Comparison of ENCODE assay signal across 8 cellular contexts in the genomic region with DNA sequence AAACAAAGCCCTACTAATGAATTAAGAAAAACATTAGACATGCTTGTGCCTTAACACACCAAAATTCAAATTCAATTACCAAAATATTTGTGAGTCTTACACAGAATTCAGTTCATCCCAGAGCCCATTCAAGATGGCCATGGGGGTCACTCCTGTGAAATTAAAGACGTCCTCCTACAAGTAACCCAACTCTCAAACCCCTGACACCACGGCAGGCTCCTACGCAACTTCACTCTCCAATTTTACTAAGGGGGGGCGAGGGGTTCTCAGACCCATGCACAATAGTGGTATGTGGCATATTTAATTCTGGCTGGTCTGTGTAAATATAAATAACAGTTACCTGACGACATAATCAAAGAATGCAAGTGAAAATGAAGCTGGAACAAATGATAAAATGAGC. TPM values are rescaled to one million over a fixed set of nuclear protein-coding genes. Genes with fewer than 3 reads are reported as not detected.
DNase-seq lines count a peak whose midpoint lies in the region; ATAC-seq, FAIRE-seq and TF ChIP-seq lines count a peak whose summit lies in the region.

No MANE protein-coding gene starts in this region.

- H3K27ac Mint-ChIP-seq in T-helper 2 cell treated with Interferon-gamma antibody and Interleukin-4, amounts not matched to agents 5 μg/mL and 100 μg/mL, for 36 hours: no peak overlapping the region
- no peak overlapping the region for H3K27ac Mint-ChIP-seq in stimulated activated effector memory CD8-positive, alpha-beta T cell treated with anti-CD3 and anti-CD28 coated beads, Interleukin-12 subunit alpha, Interleukin-12 subunit beta, amount 100 ng/mL, for 72 hours

- TF ChIP-seq POLR2A in GM12892 (IDR thresholded peaks at IDR 0.05; ENCODE audit: low read depth, low read length): no peak

- no peak for DNase-seq in T-helper 2 cell treated with Interferon-gamma antibody and Interleukin-4, amounts not matched to agents 5 μg/mL and 100 μg/mL, for 36 hours (ENCODE audit: low spot score)
- DNase-seq in T-helper 2 cell: no peak
- DNase-seq in WERI-Rb-1: no peak
- DNase-seq in right cardiac atrium: no peak
- no peak for DNase-seq in stimulated activated effector memory CD8-positive, alpha-beta T cell treated with anti-CD3 and anti-CD28 coated beads, Interleukin-12 subunit alpha, Interleukin-12 subunit beta, amount 100 ng/mL, for 72 hours (ENCODE audit: low spot score in 2 of 2)
- no peak for DNase-seq in cerebellar nuclear complex (lab: John Stamatoyannopoulos, UW)
- DNase-seq in GM12892 (ENCODE audit: insufficient read length): no peak

- H3K9me3 ChIP-seq in WERI-Rb-1 (ENCODE audit: severe bottlenecking): no peaks in the 10 kb centered on the region
- H3K9me3 ChIP-seq in right cardiac atrium (ENCODE audit: control insufficient read depth, low read length): no peaks in the 10 kb centered on the region

- intact Hi-C loops in right cardiac atrium (cut with DNase I): loop anchor here in 2 of 4 donors (5.0 to 10.0 kb wide), 3 partner anchors 38 to 85 kb away; no protein-coding TSS in a partner anchor

- peaks cover 2% of the 10 kb centered on the region for H3K36me3 Mint-ChIP-seq in T-helper 2 cell treated with Interferon-gamma antibody and Interleukin-4, amounts not matched to agents 5 μg/mL and 100 μg/mL, for 36 hours (ENCODE audit: low read depth)
- H3K36me3 Mint-ChIP-seq in stimulated activated effector memory CD8-positive, alpha-beta T cell treated with anti-CD3 and anti-CD28 coated beads, Interleukin-12 subunit alpha, Interleukin-12 subunit beta, amount 100 ng/mL, for 72 hours: peaks cover 17% of the 10 kb centered on the region

- peaks cover 23% of the 10 kb centered on the region for H3K4me1 Mint-ChIP-seq in T-helper 2 cell treated with Interferon-gamma antibody and Interleukin-4, amounts not matched to agents 5 μg/mL and 100 μg/mL, for 36 hours (ENCODE audit: low read depth)
- peaks cover 28% of the 10 kb centered on the region for H3K4me1 Mint-ChIP-seq in stimulated activated effector memory CD8-positive, alpha-beta T cell treated with anti-CD3 and anti-CD28 coated beads, Interleukin-12 subunit alpha, Interleukin-12 subunit beta, amount 100 ng/mL, for 72 hours

- H3K27me3 Mint-ChIP-seq in T-helper 2 cell treated with Interferon-gamma antibody and Interleukin-4, amounts not matched to agents 5 μg/mL and 100 μg/mL, for 36 hours (ENCODE audit: low read depth): peaks cover 68% of the 10 kb centered on the region

- TF ChIP-seq CTCF in WERI-Rb-1 (IDR thresholded peaks at IDR 0.05; ENCODE audit: low read depth, low read length): no peak

- ATAC-seq in right cardiac atrium: no peak
- no peak for ATAC-seq in stimulated activated effector memory CD8-positive, alpha-beta T cell treated with anti-CD3 and anti-CD28 coated beads, Interleukin-12 subunit alpha, Interleukin-12 subunit beta, amount 100 ng/mL, for 72 hours
- ATAC-seq in HG03565 (IDR thresholded peaks at IDR 0.05; ENCODE audit: unreplicated experiment): no peak

- H3K4me1 ChIP-seq in right cardiac atrium (ENCODE audit: control insufficient read depth, insufficient read depth, low read length): no peaks in the 10 kb centered on the region

- 57% methylated on average over 5 of the region's 5 CpGs for WGBS in right cardiac atrium

- H3K4me3 ChIP-seq in WERI-Rb-1 (ENCODE audit: low read depth, low read length) (peak overlapping the region; percentile 67), right cardiac atrium (ENCODE audit: low read length) (peak overlapping the region; percentile 100)

- no peak overlapping the region for H3K27ac ChIP-seq in WERI-Rb-1
- H3K27ac ChIP-seq in right cardiac atrium (ENCODE audit: low read length): no peak overlapping the region

- no peaks in the 10 kb centered on the region for H3K36me3 ChIP-seq in WERI-Rb-1

- H3K27me3 ChIP-seq in WERI-Rb-1 (ENCODE audit: insufficient read depth, low read depth, severe bottlenecking): no peaks in the 10 kb centered on the region
- no peaks in the 10 kb centered on the region for H3K27me3 ChIP-seq in right cardiac atrium (ENCODE audit: control insufficient read depth, insufficient read depth)

- no peaks in the 10 kb centered on the region for H3K9me3 Mint-ChIP-seq in T-helper 2 cell treated with Interferon-gamma antibody and Interleukin-4, amounts not matched to agents 5 μg/mL and 100 μg/mL, for 36 hours
- H3K9me3 Mint-ChIP-seq in stimulated activated effector memory CD8-positive, alpha-beta T cell treated with anti-CD3 and anti-CD28 coated beads, Interleukin-12 subunit alpha, Interleukin-12 subunit beta, amount 100 ng/mL, for 72 hours: no peaks in the 10 kb centered on the region

- peak overlapping the region; percentile 36 for H3K4me3 Mint-ChIP-seq in T-helper 2 cell treated with Interferon-gamma antibody and Interleukin-4, amounts not matched to agents 5 μg/mL and 100 μg/mL, for 36 hours
- H3K4me3 Mint-ChIP-seq in stimulated activated effector memory CD8-positive, alpha-beta T cell treated with anti-CD3 and anti-CD28 coated beads, Interleukin-12 subunit alpha, Interleukin-12 subunit beta, amount 100 ng/mL, for 72 hours: peak overlapping the region; percentile 86

- FAIRE-seq in GM12892 (lab: Jason Lieb, UNC): no peak

RNA-seq across cellular contexts. Expression of gene ZNF516, which starts 5.0 kb away (rescaled TPM):
- total RNA-seq in right cardiac atrium: 10 to 100 TPM; 11.0 to 16.2 (median 12.3) TPM
- polyA plus RNA-seq in right cardiac atrium: 4.8 TPM
- polyA plus RNA-seq in GM12892 (2012; ENCODE audit: missing spikeins): 2.5 TPM
